In genomic region chr15:78651007-78651406, GRCh38 we compare ENCODE assay signal across 1 cellular context.
TF ChIP-seq lines count a peak whose summit lies in the region.

No MANE protein-coding gene starts in this region.

TF ChIP-seq in HepG2, 621 proteins besides CTCF, POLR2A, EP300 and RAD21:
- TF ChIP-seq KLF15 (CRISPR knock-in tag; IDR thresholded peaks at IDR 0.05; ENCODE audit: borderline replicate concordance) (no peak), ZSCAN21 (CRISPR knock-in tag; IDR thresholded peaks at IDR 0.05; ENCODE audit: borderline replicate concordance) (no peak), RFX5 (IDR thresholded peaks at IDR 0.05; ENCODE audit: low read depth, low read length) (peak; percentile 79), ZNF296 (CRISPR knock-in tag; conservative IDR thresholded peaks at IDR 0.05) (no peak), CCAR2 (optimal IDR thresholded peaks at IDR 0.05; ENCODE audit: low read depth, low read length) (no peak)
- TF ChIP-seq, protein P1, sequence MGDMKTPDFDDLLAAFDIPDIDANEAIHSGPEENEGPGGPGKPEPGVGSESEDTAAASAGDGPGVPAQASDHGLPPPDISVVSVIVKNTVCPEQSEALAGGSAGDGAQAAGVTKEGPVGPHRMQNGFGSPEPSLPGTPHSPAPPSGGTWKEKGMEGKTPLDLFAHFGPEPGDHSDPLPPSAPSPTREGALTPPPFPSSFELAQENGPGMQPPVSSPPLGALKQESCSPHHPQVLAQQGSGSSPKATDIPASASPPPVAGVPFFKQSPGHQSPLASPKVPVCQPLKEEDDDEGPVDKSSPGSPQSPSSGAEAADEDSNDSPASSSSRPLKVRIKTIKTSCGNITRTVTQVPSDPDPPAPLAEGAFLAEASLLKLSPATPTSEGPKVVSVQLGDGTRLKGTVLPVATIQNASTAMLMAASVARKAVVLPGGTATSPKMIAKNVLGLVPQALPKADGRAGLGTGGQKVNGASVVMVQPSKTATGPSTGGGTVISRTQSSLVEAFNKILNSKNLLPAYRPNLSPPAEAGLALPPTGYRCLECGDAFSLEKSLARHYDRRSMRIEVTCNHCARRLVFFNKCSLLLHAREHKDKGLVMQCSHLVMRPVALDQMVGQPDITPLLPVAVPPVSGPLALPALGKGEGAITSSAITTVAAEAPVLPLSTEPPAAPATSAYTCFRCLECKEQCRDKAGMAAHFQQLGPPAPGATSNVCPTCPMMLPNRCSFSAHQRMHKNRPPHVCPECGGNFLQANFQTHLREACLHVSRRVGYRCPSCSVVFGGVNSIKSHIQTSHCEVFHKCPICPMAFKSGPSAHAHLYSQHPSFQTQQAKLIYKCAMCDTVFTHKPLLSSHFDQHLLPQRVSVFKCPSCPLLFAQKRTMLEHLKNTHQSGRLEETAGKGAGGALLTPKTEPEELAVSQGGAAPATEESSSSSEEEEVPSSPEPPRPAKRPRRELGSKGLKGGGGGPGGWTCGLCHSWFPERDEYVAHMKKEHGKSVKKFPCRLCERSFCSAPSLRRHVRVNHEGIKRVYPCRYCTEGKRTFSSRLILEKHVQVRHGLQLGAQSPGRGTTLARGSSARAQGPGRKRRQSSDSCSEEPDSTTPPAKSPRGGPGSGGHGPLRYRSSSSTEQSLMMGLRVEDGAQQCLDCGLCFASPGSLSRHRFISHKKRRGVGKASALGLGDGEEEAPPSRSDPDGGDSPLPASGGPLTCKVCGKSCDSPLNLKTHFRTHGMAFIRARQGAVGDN (CRISPR knock-in tag; IDR thresholded peaks at IDR 0.05) = no peak
